8 cellular contexts compared by ENCODE assay signal in genomic region chr7:97005764-97006145, GRCh38. TPM values are rescaled to one million over a fixed set of nuclear protein-coding genes. Genes with fewer than 3 reads are reported as not detected.
A peak's percentile ranks its signal among the peaks of the same experiment; 100 is the strongest.
DNase-seq lines count a peak whose midpoint lies in the region; ATAC-seq and TF ChIP-seq lines count a peak whose summit lies in the region.

No MANE protein-coding gene starts in this region.

- H3K9me3 ChIP-seq in SJSA1 (replicated peaks), result no peaks in the 10 kb centered on the region
- H3K9me3 ChIP-seq in gastroesophageal sphincter, result no peaks in the 10 kb centered on the region
- H3K9me3 ChIP-seq in spleen, result peaks cover 0 to 6% (median 0%) of the 10 kb centered on the region in 8 donors

- DNase-seq in NCI-H82 (lab: John Stamatoyannopoulos, UW), result peak; percentile 76
- DNase-seq in NCI-H82 treated with DMSO at 0.1 percent for 48 hours (lab: John Stamatoyannopoulos, UW; ENCODE audit: unreplicated experiment), result no peak
- no peak for DNase-seq in SJSA1 (ENCODE audit: low read depth in 1 of 2, low spot score in 2 of 2)
- no peak for DNase-seq in spleen
- no peak for DNase-seq in stimulated activated CD4-positive, alpha-beta T cell treated with anti-CD3 and anti-CD28 coated beads, Interleukin-2, amount 100 ng/mL, for 48 hours
- DNase-seq in epidermal melanocyte (ENCODE audit: insufficient read length, low spot score), result no peak

- H3K27me3 ChIP-seq in SJSA1 (replicated peaks), result no peaks in the 10 kb centered on the region
- H3K27me3 ChIP-seq in gastroesophageal sphincter, result peaks cover 100% of the 10 kb centered on the region
- peaks cover 7 to 100% (median 91%) of the 10 kb centered on the region in 7 donors for H3K27me3 ChIP-seq in spleen (replicated peaks in 1 of 7)

- intact Hi-C loops in spleen (cut with DNase I; ENCODE audit: low total_unique reads), result no loop called here

- H3K36me3 ChIP-seq in SJSA1 (peaks cover 36% of the 10 kb centered on the region), gastroesophageal sphincter (no peaks in the 10 kb centered on the region), spleen (no peaks in the 10 kb centered on the region)

- TF ChIP-seq POLR2A in gastroesophageal sphincter (IDR thresholded peaks at IDR 0.05), result no peak
- no peak for TF ChIP-seq POLR2A in spleen (IDR thresholded peaks at IDR 0.05)

- H3K27ac ChIP-seq in SJSA1 (peak overlapping the region; percentile 93), gastroesophageal sphincter (no peak overlapping the region), spleen (no peak overlapping the region)

- H3K4me3 ChIP-seq in SJSA1, result peak overlapping the region; percentile 76
- peak overlapping the region; percentile 3 to 50 for H3K4me3 ChIP-seq in gastroesophageal sphincter
- peak overlapping the region in 7 of 8 donors; percentile 25 to 67 (median 36) for H3K4me3 ChIP-seq in spleen

- H3K4me1 ChIP-seq in SJSA1 (replicated peaks) (peaks cover 19% of the 10 kb centered on the region), gastroesophageal sphincter (peaks cover 0 to 47% (median 16%) of the 10 kb centered on the region in 3 donors), spleen (peaks cover 13 to 43% (median 30%) of the 10 kb centered on the region in 6 donors)

- 0% methylated on average over 4 to 9 of the region's 20 CpGs for WGBS in gastroesophageal sphincter (ENCODE audit: low coverage in 1 of 2), 2 donors
- WGBS in spleen, 5 donors, result 1 to 4% (median 3%) methylated on average over 10 to 20 of the region's 20 CpGs

- TF ChIP-seq CTCF in gastroesophageal sphincter (IDR thresholded peaks at IDR 0.05) (no peak), spleen (IDR thresholded peaks at IDR 0.05 in 8 of 11, conservative IDR thresholded peaks at IDR 0.05 in 3 of 11) (no peak)

- ATAC-seq in gastroesophageal sphincter (no peak), GM21786 (IDR thresholded peaks at IDR 0.05; ENCODE audit: unreplicated experiment) (no peak)

- TF ChIP-seq EP300 in gastroesophageal sphincter (IDR thresholded peaks at IDR 0.05), result no peak

RNA-seq across cellular contexts. Expression of gene DLX6, which starts 0.4 kb away (rescaled TPM):
- total RNA-seq in SJSA1 (2014; rRNA removed; shearing (Covaris generic)), result 1.8 and 3.3 TPM in 2 replicates
- total RNA-seq in gastroesophageal sphincter (under 1 TPM in 2 of 4 donors, not detected in 2; 0.12 to 0.13 TPM), spleen (not detected)
- polyA plus RNA-seq in spleen, result not detected

RNA-seq across cellular contexts. Expression of gene DLX5, which starts 18.9 kb away (rescaled TPM):
- 2.3 and 3.6 TPM in 2 replicates for total RNA-seq in SJSA1 (2014; rRNA removed; shearing (Covaris generic))
- total RNA-seq in gastroesophageal sphincter (under 1 TPM in 2 of 4 donors, not detected in 2; 0.49 to 0.54 TPM), spleen (under 1 TPM in 1 of 7 donors, not detected in 6; 0.36 TPM)
- polyA plus RNA-seq in spleen, result under 1 TPM in 1 of 3 donors, not detected in 2; 0.14 TPM
